In genomic region chr13:37187110-37187509, GRCh38 we compare ENCODE assay signal across 28 cellular contexts.
A peak's percentile ranks its signal among the peaks of the same experiment; 100 is the strongest.
DNase-seq lines count a peak whose midpoint lies in the region; ATAC-seq and TF ChIP-seq lines count a peak whose summit lies in the region.
"Had no signal": no experiment of that assay in that cellular context is flagged by ENCODE, and none has a peak within 500 bp of the region (broad histone marks: within the 10 kb centered on the region; RNA-seq: fewer than 3 reads in every experiment).

No MANE protein-coding gene starts in this region.

- H3K4me2 ChIP-seq in GM23338 = no peak overlapping the region
- H3K4me2 ChIP-seq: BLaER1, hepatocyte had no signal

- peaks cover 4% of the 10 kb centered on the region for H3K27me3 Mint-ChIP-seq in GM23338 (ENCODE audit: insufficient read depth, low read depth, poor library complexity)
- peaks cover 0 to 9% (median 2%) of the 10 kb centered on the region in 5 donors for H3K27me3 Mint-ChIP-seq in naive thymus-derived CD8-positive, alpha-beta T cell
- H3K27me3 Mint-ChIP-seq: activated T-cell treated with anti-CD3 and anti-CD28 coated beads, Interleukin-2, amount 50 U/mL, for 24 hours; IgD-negative memory B cell; progenitor cell of endocrine pancreas had no signal

- DNase-seq in A172 (ENCODE audit: low spot score) (peak; percentile 10), GM23338 (ENCODE audit: low spot score) (no peak), astrocyte of the hippocampus (ENCODE audit: low read depth, low spot score) (peak; percentile 79), fibroblast of pulmonary artery (ENCODE audit: low read depth) (peak; percentile 49)
- DNase-seq in naive thymus-derived CD8-positive, alpha-beta T cell = no peak
- no peak for DNase-seq in activated naive CD4-positive, alpha-beta T cell treated with anti-CD3 and anti-CD28 coated beads, Interleukin-2, amount 50 U/mL, for 16 hours
- DNase-seq: activated CD4-positive, alpha-beta T cell treated with anti-CD3 and anti-CD28 coated beads for 4 hours; activated gamma-delta T cell; activated T-cell treated with anti-CD3 and anti-CD28 coated beads, Interleukin-2, amount 50 U/mL, for 24 hours; colonic mucosa; effector CD8-positive, alpha-beta T cell; gastrocnemius medialis; GDM1; mesenchymal stem cell; NCI-H1092 treated with DMSO at 0.1 percent for 48 hours; NCI-H187; NCI-H526; right lobe of liver; SHP77; stimulated activated CD4-positive, alpha-beta T cell treated with anti-CD3 and anti-CD28 coated beads, Interleukin-2, amount 100 ng/mL, for 48 hours; upper lobe of right lung had no signal

- H3K27ac ChIP-seq in GM23338 (ENCODE audit: low read depth) = no peak overlapping the region
- H3K27ac ChIP-seq: 22Rv1, BLaER1, colonic mucosa, gastrocnemius medialis, hepatocyte, right lobe of liver, upper lobe of right lung had no signal

- 0 out of 2 replicates have a peak overlapping the region, but pooled peaks have one; percentile 19 for H2AFZ ChIP-seq in GM23338
- H2AFZ ChIP-seq: hepatocyte had no signal

- H4K20me1 ChIP-seq in GM23338 (replicated peaks; ENCODE audit: insufficient read depth) = no peaks in the 10 kb centered on the region
- H4K20me1 ChIP-seq: BLaER1 had no signal

- no peak overlapping the region for H3K4me3 Mint-ChIP-seq in GM23338
- no peak overlapping the region for H3K4me3 Mint-ChIP-seq in naive thymus-derived CD8-positive, alpha-beta T cell
- H3K4me3 Mint-ChIP-seq: activated T-cell treated with anti-CD3 and anti-CD28 coated beads, Interleukin-2, amount 50 U/mL, for 24 hours; IgD-negative memory B cell had no signal

- no peaks in the 10 kb centered on the region for H3F3A ChIP-seq in GM23338 (replicated peaks; ENCODE audit: low read depth)

- 0 out of 3 replicates have a peak, but pooled peaks cover 5% of the 10 kb centered on the region for H3K9me3 Mint-ChIP-seq in GM23338
- peaks cover 0 to 34% (median 6%) of the 10 kb centered on the region in 9 donors for H3K9me3 Mint-ChIP-seq in naive thymus-derived CD8-positive, alpha-beta T cell

- TF ChIP-seq CTCF in GM23338 (conservative IDR thresholded peaks at IDR 0.05; ENCODE audit: low read depth in 2 of 2) (no peak), fibroblast of pulmonary artery (IDR thresholded peaks at IDR 0.05; ENCODE audit: low read length, missing control alignments) (no peak)

- no peak overlapping the region for H3K4me3 ChIP-seq in GM23338
- H3K4me3 ChIP-seq in fibroblast of pulmonary artery (replicated peaks; ENCODE audit: low read depth, low read length) = no peak overlapping the region
- H3K4me3 ChIP-seq: BLaER1, colonic mucosa, gastrocnemius medialis, hepatocyte, right lobe of liver, upper lobe of right lung had no signal

- no peak overlapping the region for H3K27ac Mint-ChIP-seq in GM23338
- H3K27ac Mint-ChIP-seq in naive thymus-derived CD8-positive, alpha-beta T cell = no peak overlapping the region
- H3K27ac Mint-ChIP-seq: activated T-cell treated with anti-CD3 and anti-CD28 coated beads, Interleukin-2, amount 50 U/mL, for 24 hours; IgD-negative memory B cell; progenitor cell of endocrine pancreas had no signal

- H3K27me3 ChIP-seq in GM23338 (ENCODE audit: insufficient read depth) = no peaks in the 10 kb centered on the region
- H3K27me3 ChIP-seq: BLaER1, colonic mucosa, gastrocnemius medialis, hepatocyte, right lobe of liver, upper lobe of right lung had no signal

- H3K79me2 ChIP-seq in GM23338 (replicated peaks; ENCODE audit: insufficient read depth) = no peaks in the 10 kb centered on the region
- H3K79me2 ChIP-seq: hepatocyte had no signal

- POLR2A ChIA-PET in naive thymus-derived CD8-positive, alpha-beta T cell (lab: Charles Lee) = no interaction called here

- no peaks in the 10 kb centered on the region for H3K4me1 ChIP-seq in GM23338 (ENCODE audit: insufficient read depth)
- H3K4me1 ChIP-seq: colonic mucosa, gastrocnemius medialis, right lobe of liver, upper lobe of right lung had no signal

- no peaks in the 10 kb centered on the region for H3K36me3 ChIP-seq in GM23338 (ENCODE audit: insufficient read depth)
- H3K36me3 ChIP-seq: BLaER1, colonic mucosa, gastrocnemius medialis, right lobe of liver, upper lobe of right lung had no signal

- no peaks in the 10 kb centered on the region for H3K4me1 Mint-ChIP-seq in GM23338
- no peaks in the 10 kb centered on the region for H3K4me1 Mint-ChIP-seq in naive thymus-derived CD8-positive, alpha-beta T cell

- ATAC-seq in GM23338 = no peak
- ATAC-seq in naive thymus-derived CD8-positive, alpha-beta T cell = no peak
- no peak for ATAC-seq in GM21786 (IDR thresholded peaks at IDR 0.05; ENCODE audit: unreplicated experiment)
- ATAC-seq in GM18498 (IDR thresholded peaks at IDR 0.05; ENCODE audit: unreplicated experiment) = no peak
- ATAC-seq: gastrocnemius medialis, right lobe of liver, upper lobe of right lung had no signal

- no peaks in the 10 kb centered on the region for H3K36me3 Mint-ChIP-seq in GM23338 (ENCODE audit: low read depth)
- no peaks in the 10 kb centered on the region for H3K36me3 Mint-ChIP-seq in naive thymus-derived CD8-positive, alpha-beta T cell
- H3K36me3 Mint-ChIP-seq: IgD-negative memory B cell had no signal

- peaks cover 7% of the 10 kb centered on the region; the same call in 1 of the 2 replicates for H3K9me2 ChIP-seq in GM23338 (ENCODE audit: insufficient read depth)

TF ChIP-seq in GM23338, 12 proteins besides CTCF, POLR2A, EP300 and RAD21 (continues in another document):
- TF ChIP-seq ZNF331 (CRISPR knock-in tag; IDR thresholded peaks at IDR 0.05; ENCODE audit: low read depth) (no peak), CREB1 (CRISPR knock-in tag; IDR thresholded peaks at IDR 0.05; ENCODE audit: low read depth) (no peak), POLR2AphosphoS5 (IDR thresholded peaks at IDR 0.05; ENCODE audit: low read depth) (no peak), EZH2 (IDR thresholded peaks at IDR 0.05; ENCODE audit: low read depth, unreplicated experiment) (no peak)
- TF ChIP-seq, protein P1, sequence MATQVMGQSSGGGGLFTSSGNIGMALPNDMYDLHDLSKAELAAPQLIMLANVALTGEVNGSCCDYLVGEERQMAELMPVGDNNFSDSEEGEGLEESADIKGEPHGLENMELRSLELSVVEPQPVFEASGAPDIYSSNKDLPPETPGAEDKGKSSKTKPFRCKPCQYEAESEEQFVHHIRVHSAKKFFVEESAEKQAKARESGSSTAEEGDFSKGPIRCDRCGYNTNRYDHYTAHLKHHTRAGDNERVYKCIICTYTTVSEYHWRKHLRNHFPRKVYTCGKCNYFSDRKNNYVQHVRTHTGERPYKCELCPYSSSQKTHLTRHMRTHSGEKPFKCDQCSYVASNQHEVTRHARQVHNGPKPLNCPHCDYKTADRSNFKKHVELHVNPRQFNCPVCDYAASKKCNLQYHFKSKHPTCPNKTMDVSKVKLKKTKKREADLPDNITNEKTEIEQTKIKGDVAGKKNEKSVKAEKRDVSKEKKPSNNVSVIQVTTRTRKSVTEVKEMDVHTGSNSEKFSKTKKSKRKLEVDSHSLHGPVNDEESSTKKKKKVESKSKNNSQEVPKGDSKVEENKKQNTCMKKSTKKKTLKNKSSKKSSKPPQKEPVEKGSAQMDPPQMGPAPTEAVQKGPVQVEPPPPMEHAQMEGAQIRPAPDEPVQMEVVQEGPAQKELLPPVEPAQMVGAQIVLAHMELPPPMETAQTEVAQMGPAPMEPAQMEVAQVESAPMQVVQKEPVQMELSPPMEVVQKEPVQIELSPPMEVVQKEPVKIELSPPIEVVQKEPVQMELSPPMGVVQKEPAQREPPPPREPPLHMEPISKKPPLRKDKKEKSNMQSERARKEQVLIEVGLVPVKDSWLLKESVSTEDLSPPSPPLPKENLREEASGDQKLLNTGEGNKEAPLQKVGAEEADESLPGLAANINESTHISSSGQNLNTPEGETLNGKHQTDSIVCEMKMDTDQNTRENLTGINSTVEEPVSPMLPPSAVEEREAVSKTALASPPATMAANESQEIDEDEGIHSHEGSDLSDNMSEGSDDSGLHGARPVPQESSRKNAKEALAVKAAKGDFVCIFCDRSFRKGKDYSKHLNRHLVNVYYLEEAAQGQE (IDR thresholded peaks at IDR 0.05; ENCODE audit: unreplicated experiment) = no peak

Comparison
In these comparisons a context has a peak if more than half of its experiments do, and no peak if none do; other contexts are left out.
1. DNase-seq: peak in A172 (single experiment), astrocyte of the hippocampus (single experiment) and fibroblast of pulmonary artery (single experiment); none in GM23338 (single experiment), naive thymus-derived CD8-positive, alpha-beta T cell (0 of 10) and activated naive CD4-positive, alpha-beta T cell treated with anti-CD3 and anti-CD28 coated beads, Interleukin-2, amount 50 U/mL, for 16 hours (single experiment).